ENCODE assay signal across 17 cellular contexts in genomic region chr18:45337477-45337876, GRCh38.
"Had no signal": no experiment of that assay in that cellular context is flagged by ENCODE, and none has a peak within 500 bp of the region (broad histone marks: within the 10 kb centered on the region; RNA-seq: fewer than 3 reads in every experiment).

No MANE protein-coding gene starts in this region.

- H3K27ac ChIP-seq: coronary artery, dorsolateral prefrontal cortex, esophagus muscularis mucosa, foreskin keratinocyte, heart right ventricle, left lung, lower lobe of right lung had no signal

- H3K4me1 ChIP-seq: heart right ventricle, left lung, lower lobe of right lung had no signal

- ATAC-seq: foreskin keratinocyte, heart right ventricle, left cardiac atrium, left lung, left ventricle myocardium superior, lower lobe of right lung had no signal

- H3K4me3 ChIP-seq: coronary artery, dorsolateral prefrontal cortex, esophagus muscularis mucosa, heart right ventricle, left lung, lower lobe of right lung had no signal

- H3K9me3 ChIP-seq: esophagus muscularis mucosa, heart right ventricle, left lung, lower lobe of right lung had no signal

- H3K27me3 ChIP-seq: esophagus muscularis mucosa, foreskin keratinocyte, heart right ventricle, left lung had no signal

- DNase-seq: dermis blood vessel endothelial cell; dorsolateral prefrontal cortex; effector CD4-positive, alpha-beta T cell; effector memory CD4-positive, alpha-beta T cell; foreskin keratinocyte; glutamatergic neuron; head of caudate nucleus; heart right ventricle; hippocampal formation; left cardiac atrium; left lung; left ventricle myocardium superior; lower lobe of right lung; mesenchymal stem cell; midbrain had no signal

- H3K36me3 ChIP-seq: esophagus muscularis mucosa, heart right ventricle, left lung, lower lobe of right lung had no signal
